5 cellular contexts compared by ENCODE assay signal in genomic region chr9:17011870-17012269, GRCh38.
"Had no signal": no experiment of that assay in that cellular context is flagged by ENCODE, and none has a peak within 500 bp of the region (broad histone marks: within the 10 kb centered on the region; RNA-seq: fewer than 3 reads in every experiment).

No MANE protein-coding gene starts in this region.

- ATAC-seq: HepG2, K562 had no signal

- DNase-seq: IMR-90 had no signal

- H3K27ac ChIP-seq: HL-60 had no signal

- H3K27me3 Mint-ChIP-seq: IgD-negative memory B cell had no signal

- H3K4me1 Mint-ChIP-seq: IgD-negative memory B cell had no signal

- H3K27ac Mint-ChIP-seq: IgD-negative memory B cell had no signal

- H3K4me3 ChIP-seq: K562 had no signal

- H3K36me3 Mint-ChIP-seq: IgD-negative memory B cell had no signal

- H3K4me3 Mint-ChIP-seq: IgD-negative memory B cell had no signal
